ENCODE assay signal across 4 cellular contexts in the genomic region with DNA sequence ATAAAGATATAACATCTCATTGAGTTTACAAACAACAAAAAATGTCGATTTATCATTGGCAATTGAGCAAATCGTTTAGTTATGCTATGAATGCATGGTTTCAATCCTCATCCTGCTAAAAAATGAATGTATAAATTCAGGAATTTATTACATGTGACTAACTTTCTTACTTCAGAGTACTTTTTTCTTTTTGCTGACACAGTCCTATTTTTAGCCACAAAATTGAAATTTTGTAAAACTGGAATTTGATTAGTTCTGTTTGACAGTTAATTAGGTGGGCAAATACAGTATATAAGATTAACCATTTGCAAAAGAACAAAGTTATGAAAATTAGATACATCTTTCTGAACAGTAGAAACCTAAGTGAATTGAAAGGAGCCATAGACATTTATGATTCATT.
TF ChIP-seq lines count a peak whose summit lies in the region.

No MANE protein-coding gene starts in this region.

TF ChIP-seq in HepG2, 621 proteins besides CTCF, POLR2A, EP300 and RAD21:
- TF ChIP-seq MAFF (IDR thresholded peaks at IDR 0.05; ENCODE audit: low read depth, low read length) (peak; percentile 81), MED1 (CRISPR knock-in tag; IDR thresholded peaks at IDR 0.05) (no peak), MAFK (conservative IDR thresholded peaks at IDR 0.05 in 1 of 2, IDR thresholded peaks at IDR 0.05 in 1 of 2; ENCODE audit: low read length in 2 of 2) (peak; percentile 76 to 86)

TF ChIP-seq in A549, 52 proteins besides CTCF, POLR2A, EP300 and RAD21:
- TF ChIP-seq E2F6 (IDR thresholded peaks at IDR 0.05; ENCODE audit: borderline replicate concordance, low read depth), result no peak
- TF ChIP-seq MAFK (IDR thresholded peaks at IDR 0.05; ENCODE audit: partially characterized antibody), result peak; percentile 80

TF ChIP-seq in IMR-90, 13 proteins besides CTCF, POLR2A, EP300 and RAD21:
- TF ChIP-seq RFX5 (IDR thresholded peaks at IDR 0.05; ENCODE audit: low read depth, low read length) (no peak), MAFK (IDR thresholded peaks at IDR 0.05; ENCODE audit: low read depth, low read length) (peak; percentile 83), CHD1 (IDR thresholded peaks at IDR 0.05; ENCODE audit: low read depth, low read length) (no peak), ELK1 (IDR thresholded peaks at IDR 0.05; ENCODE audit: borderline replicate concordance, low read depth, low read length) (no peak), FOS (IDR thresholded peaks at IDR 0.05; ENCODE audit: low read depth, low read length) (no peak), NFE2L2 (IDR thresholded peaks at IDR 0.05; ENCODE audit: low read depth, low read length) (no peak)

TF ChIP-seq in K562, 482 proteins besides CTCF, POLR2A, EP300 and RAD21:
- TF ChIP-seq ZNF316 (IDR thresholded peaks at IDR 0.05) (peak; percentile 59; the same call in 1 of the 2 replicates), MAFF (IDR thresholded peaks at IDR 0.05; ENCODE audit: low read length) (0 out of 2 replicates have a peak, but pooled peaks have one; percentile 6), C11orf30 (IDR thresholded peaks at IDR 0.05; ENCODE audit: low read depth) (0 out of 2 replicates have a peak, but pooled peaks have one; percentile 21), MAFG (tag; conservative IDR thresholded peaks at IDR 0.05) (peak; percentile 31; the same call in 1 of the 2 replicates), KDM5B (IDR thresholded peaks at IDR 0.05; ENCODE audit: insufficient replicate concordance, low read depth, low read length) (no peak)
